22 cellular contexts compared by ENCODE assay signal in genomic region chr1:174136714-174137113, GRCh38.
"Had no signal": no experiment of that assay in that cellular context is flagged by ENCODE, and none has a peak within 500 bp of the region (broad histone marks: within the 10 kb centered on the region; RNA-seq: fewer than 3 reads in every experiment).

No MANE protein-coding gene starts in this region.

- H3K4me1 ChIP-seq: esophagus muscularis mucosa, foreskin keratinocyte, left lung, lower lobe of right lung had no signal

- H3K27ac Mint-ChIP-seq: mesothelial cell of epicardium, naive B cell had no signal

- H3K9me3 ChIP-seq: esophagus muscularis mucosa, left lung, lower lobe of right lung, mucosa of descending colon had no signal

- H3K27ac ChIP-seq: coronary artery, dorsolateral prefrontal cortex, esophagus muscularis mucosa, foreskin keratinocyte, heart right ventricle, left lung, lower lobe of right lung had no signal

- FAIRE-seq: endothelial cell of umbilical vein, islet of Langerhans, keratinocyte had no signal

- DNase-seq: dermis blood vessel endothelial cell; dorsolateral prefrontal cortex; effector CD4-positive, alpha-beta T cell; effector memory CD4-positive, alpha-beta T cell; foreskin keratinocyte; glutamatergic neuron; head of caudate nucleus; heart right ventricle; hippocampal formation; left cardiac atrium; left lung; left ventricle myocardium superior; lower lobe of right lung; mesenchymal stem cell; mucosa of descending colon; naive B cell had no signal

- H3K4me1 Mint-ChIP-seq: mesothelial cell of epicardium had no signal

- H3K4me3 ChIP-seq: coronary artery, dorsolateral prefrontal cortex, esophagus muscularis mucosa, heart right ventricle, left lung, lower lobe of right lung, mucosa of descending colon had no signal

- H3K4me3 Mint-ChIP-seq: mesothelial cell of epicardium had no signal

- H3K27me3 ChIP-seq: dorsolateral prefrontal cortex, esophagus muscularis mucosa, heart right ventricle, left lung had no signal

- H3K36me3 ChIP-seq: esophagus muscularis mucosa, heart right ventricle, left lung, lower lobe of right lung had no signal

- H3K36me3 Mint-ChIP-seq: mesothelial cell of epicardium, naive B cell had no signal

- ATAC-seq: foreskin keratinocyte, heart right ventricle, left cardiac atrium, left lung, left ventricle myocardium superior, lower lobe of right lung, mucosa of descending colon had no signal
